13 cellular contexts compared by ENCODE assay signal in genomic region chr6:113050010-113050893, GRCh38.
DNase-seq lines count a peak whose midpoint lies in the region; ATAC-seq, FAIRE-seq and TF ChIP-seq lines count a peak whose summit lies in the region.
"Had no signal": no experiment of that assay in that cellular context is flagged by ENCODE, and none has a peak within 500 bp of the region (broad histone marks: within the 10 kb centered on the region; RNA-seq: fewer than 3 reads in every experiment).

No MANE protein-coding gene starts in this region.

- no peaks in the 10 kb centered on the region for H3K9me3 ChIP-seq in small intestine (ENCODE audit: control insufficient read depth, low read depth)
- H3K9me3 ChIP-seq: spleen, upper lobe of right lung had no signal

- H3K36me3 Mint-ChIP-seq in HFFc6 (ENCODE audit: low read depth) (peaks cover 4% of the 10 kb centered on the region), WTC11 (no peaks in the 10 kb centered on the region)
- H3K36me3 Mint-ChIP-seq: activated naive CD8-positive, alpha-beta T cell treated with anti-CD3 and anti-CD28 coated beads for 36 hours had no signal

- DNase-seq in A172 (ENCODE audit: low spot score) (peak; percentile 40), HFFc6 (no peak), WTC11 (ENCODE audit: low spot score) (no peak), glomerular visceral epithelial cell (ENCODE audit: extremely low spot score) (peak; percentile 20), small intestine (no peak), amygdala (lab: John Stamatoyannopoulos, UW) (no peak), left cardiac atrium (no peak), SKM-1 (lab: John Stamatoyannopoulos, UW; ENCODE audit: unreplicated experiment) (no peak)
- DNase-seq: activated naive CD8-positive, alpha-beta T cell treated with anti-CD3 and anti-CD28 coated beads for 36 hours; NCI-H1436 treated with DMSO at 0.1 percent for 48 hours; spleen; T-helper 17 cell; upper lobe of right lung had no signal

- H3K4me3 ChIP-seq in small intestine (ENCODE audit: low read depth in 1 of 2, low read length in 2 of 2) = no peak overlapping the region
- H3K4me3 ChIP-seq: spleen, upper lobe of right lung had no signal

- intact Hi-C loops in left cardiac atrium (cut with DNase I) = no loop called here

- H3K36me3 ChIP-seq in small intestine (ENCODE audit: control insufficient read depth in 2 of 2, insufficient read depth in 2 of 2, low read length in 2 of 2) = no peaks in the 10 kb centered on the region
- H3K36me3 ChIP-seq: spleen, upper lobe of right lung had no signal

- WGBS in small intestine, 3 donors = 54 to 59% (median 57%) methylated on average over 7 of the region's 7 CpGs

- H3K4me1 Mint-ChIP-seq in HFFc6 (ENCODE audit: low read depth) (peaks cover 69% of the 10 kb centered on the region), WTC11 (peaks cover 25% of the 10 kb centered on the region)
- H3K4me1 Mint-ChIP-seq: T-helper 17 cell had no signal

- ATAC-seq in WTC11 (no peak; the same call in 1 of the 2 replicates), left cardiac atrium (no peak)
- ATAC-seq: T-helper 17 cell, upper lobe of right lung had no signal

- H3K27me3 Mint-ChIP-seq in HFFc6 (ENCODE audit: insufficient read depth) = no peaks in the 10 kb centered on the region; the same call in 1 of the 2 replicates
- H3K27me3 Mint-ChIP-seq in WTC11 (ENCODE audit: low read depth) = no peaks in the 10 kb centered on the region
- H3K27me3 Mint-ChIP-seq: activated naive CD8-positive, alpha-beta T cell treated with anti-CD3 and anti-CD28 coated beads for 36 hours; T-helper 17 cell had no signal

- POLR2A ChIA-PET in WTC11 (lab: Charles Lee) = no interaction called here

- FAIRE-seq in small intestine (lab: Jason Lieb, UNC) = no peak

- TF ChIP-seq CTCF in HFFc6 (IDR thresholded peaks at IDR 0.05) (no peak), WTC11 (IDR thresholded peaks at IDR 0.05) (no peak)

- H3K4me3 Mint-ChIP-seq in HFFc6 (peak overlapping the region; percentile 65), WTC11 (no peak overlapping the region)
- H3K4me3 Mint-ChIP-seq: activated naive CD8-positive, alpha-beta T cell treated with anti-CD3 and anti-CD28 coated beads for 36 hours; T-helper 17 cell had no signal

- no peaks in the 10 kb centered on the region for H3K4me1 ChIP-seq in small intestine (ENCODE audit: control insufficient read depth in 2 of 2, insufficient read depth in 1 of 2, low read depth in 1 of 2, low read length in 1 of 2)
- H3K4me1 ChIP-seq: spleen, upper lobe of right lung had no signal

- no peaks in the 10 kb centered on the region for H3K9me3 Mint-ChIP-seq in HFFc6
- H3K9me3 Mint-ChIP-seq in WTC11 = no peaks in the 10 kb centered on the region

- CTCF ChIA-PET in WTC11 (lab: Charles Lee) = no interaction called here

- no peaks in the 10 kb centered on the region for H3K27me3 ChIP-seq in small intestine (ENCODE audit: control insufficient read depth in 2 of 2, insufficient read depth in 2 of 2, low read length in 2 of 2)
- H3K27me3 ChIP-seq: spleen, upper lobe of right lung had no signal

- H3K27ac ChIP-seq in small intestine (ENCODE audit: low read depth in 1 of 2, low read length in 1 of 2) = no peak overlapping the region
- H3K27ac ChIP-seq: spleen, upper lobe of right lung had no signal

- H3K27ac Mint-ChIP-seq in HFFc6 (peak overlapping the region; percentile 80), WTC11 (peak overlapping the region; percentile 43)
- H3K27ac Mint-ChIP-seq: activated naive CD8-positive, alpha-beta T cell treated with anti-CD3 and anti-CD28 coated beads for 36 hours; T-helper 17 cell had no signal

TF ChIP-seq in WTC11, 78 proteins besides CTCF, POLR2A, EP300 and RAD21:
- TF ChIP-seq E2F1 (CRISPR knock-in tag; IDR thresholded peaks at IDR 0.05) (no peak), CREM (CRISPR knock-in tag; IDR thresholded peaks at IDR 0.05) (no peak), SMAD3 (CRISPR knock-in tag; IDR thresholded peaks at IDR 0.05; ENCODE audit: borderline replicate concordance) (no peak), SMAD4 (CRISPR knock-in tag; IDR thresholded peaks at IDR 0.05) (no peak), ZNF232 (CRISPR knock-in tag; IDR thresholded peaks at IDR 0.05) (no peak), HMGXB4 (CRISPR knock-in tag; IDR thresholded peaks at IDR 0.05) (no peak), EMX1 (CRISPR knock-in tag; IDR thresholded peaks at IDR 0.05) (no peak)
- TF ChIP-seq, protein P1, sequence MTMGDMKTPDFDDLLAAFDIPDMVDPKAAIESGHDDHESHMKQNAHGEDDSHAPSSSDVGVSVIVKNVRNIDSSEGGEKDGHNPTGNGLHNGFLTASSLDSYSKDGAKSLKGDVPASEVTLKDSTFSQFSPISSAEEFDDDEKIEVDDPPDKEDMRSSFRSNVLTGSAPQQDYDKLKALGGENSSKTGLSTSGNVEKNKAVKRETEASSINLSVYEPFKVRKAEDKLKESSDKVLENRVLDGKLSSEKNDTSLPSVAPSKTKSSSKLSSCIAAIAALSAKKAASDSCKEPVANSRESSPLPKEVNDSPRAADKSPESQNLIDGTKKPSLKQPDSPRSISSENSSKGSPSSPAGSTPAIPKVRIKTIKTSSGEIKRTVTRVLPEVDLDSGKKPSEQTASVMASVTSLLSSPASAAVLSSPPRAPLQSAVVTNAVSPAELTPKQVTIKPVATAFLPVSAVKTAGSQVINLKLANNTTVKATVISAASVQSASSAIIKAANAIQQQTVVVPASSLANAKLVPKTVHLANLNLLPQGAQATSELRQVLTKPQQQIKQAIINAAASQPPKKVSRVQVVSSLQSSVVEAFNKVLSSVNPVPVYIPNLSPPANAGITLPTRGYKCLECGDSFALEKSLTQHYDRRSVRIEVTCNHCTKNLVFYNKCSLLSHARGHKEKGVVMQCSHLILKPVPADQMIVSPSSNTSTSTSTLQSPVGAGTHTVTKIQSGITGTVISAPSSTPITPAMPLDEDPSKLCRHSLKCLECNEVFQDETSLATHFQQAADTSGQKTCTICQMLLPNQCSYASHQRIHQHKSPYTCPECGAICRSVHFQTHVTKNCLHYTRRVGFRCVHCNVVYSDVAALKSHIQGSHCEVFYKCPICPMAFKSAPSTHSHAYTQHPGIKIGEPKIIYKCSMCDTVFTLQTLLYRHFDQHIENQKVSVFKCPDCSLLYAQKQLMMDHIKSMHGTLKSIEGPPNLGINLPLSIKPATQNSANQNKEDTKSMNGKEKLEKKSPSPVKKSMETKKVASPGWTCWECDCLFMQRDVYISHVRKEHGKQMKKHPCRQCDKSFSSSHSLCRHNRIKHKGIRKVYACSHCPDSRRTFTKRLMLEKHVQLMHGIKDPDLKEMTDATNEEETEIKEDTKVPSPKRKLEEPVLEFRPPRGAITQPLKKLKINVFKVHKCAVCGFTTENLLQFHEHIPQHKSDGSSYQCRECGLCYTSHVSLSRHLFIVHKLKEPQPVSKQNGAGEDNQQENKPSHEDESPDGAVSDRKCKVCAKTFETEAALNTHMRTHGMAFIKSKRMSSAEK (CRISPR knock-in tag; IDR thresholded peaks at IDR 0.05; ENCODE audit: borderline replicate concordance) = no peak

Comparison
In these comparisons a context has a peak if more than half of its experiments do, and no peak if none do; other contexts are left out.
1. DNase-seq: peak in A172 (single experiment) and glomerular visceral epithelial cell (single experiment); none in HFFc6 (single experiment), WTC11 (single experiment), small intestine (single experiment), amygdala (0 of 56), left cardiac atrium (single experiment) and SKM-1 (single experiment).